ENCODE assay signal across 1 cellular context in the genomic region with DNA sequence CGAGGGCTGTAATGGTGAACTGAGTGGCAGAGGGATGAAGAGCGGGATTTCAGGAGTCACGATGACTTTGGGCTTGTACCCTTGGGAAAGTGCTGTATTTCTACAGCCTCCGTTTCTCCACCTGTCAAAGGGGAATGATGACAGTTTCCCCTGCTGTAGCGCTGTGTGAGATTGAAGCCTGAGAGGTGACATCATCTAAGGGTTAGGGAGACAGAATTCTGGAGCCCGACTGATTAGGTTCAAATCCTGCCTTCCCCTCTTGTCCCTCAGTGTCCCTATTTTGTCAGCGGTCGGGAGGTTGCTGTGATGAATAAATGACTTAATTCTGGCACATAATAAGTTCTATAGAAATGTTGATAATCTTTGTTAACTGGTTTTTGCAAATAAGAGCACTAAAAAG.
TF ChIP-seq lines count a peak whose summit lies in the region.

No MANE protein-coding gene starts in this region.

TF ChIP-seq in GM23338, 12 proteins besides CTCF, POLR2A, EP300 and RAD21 (continued from another document):
- TF ChIP-seq, protein P1, sequence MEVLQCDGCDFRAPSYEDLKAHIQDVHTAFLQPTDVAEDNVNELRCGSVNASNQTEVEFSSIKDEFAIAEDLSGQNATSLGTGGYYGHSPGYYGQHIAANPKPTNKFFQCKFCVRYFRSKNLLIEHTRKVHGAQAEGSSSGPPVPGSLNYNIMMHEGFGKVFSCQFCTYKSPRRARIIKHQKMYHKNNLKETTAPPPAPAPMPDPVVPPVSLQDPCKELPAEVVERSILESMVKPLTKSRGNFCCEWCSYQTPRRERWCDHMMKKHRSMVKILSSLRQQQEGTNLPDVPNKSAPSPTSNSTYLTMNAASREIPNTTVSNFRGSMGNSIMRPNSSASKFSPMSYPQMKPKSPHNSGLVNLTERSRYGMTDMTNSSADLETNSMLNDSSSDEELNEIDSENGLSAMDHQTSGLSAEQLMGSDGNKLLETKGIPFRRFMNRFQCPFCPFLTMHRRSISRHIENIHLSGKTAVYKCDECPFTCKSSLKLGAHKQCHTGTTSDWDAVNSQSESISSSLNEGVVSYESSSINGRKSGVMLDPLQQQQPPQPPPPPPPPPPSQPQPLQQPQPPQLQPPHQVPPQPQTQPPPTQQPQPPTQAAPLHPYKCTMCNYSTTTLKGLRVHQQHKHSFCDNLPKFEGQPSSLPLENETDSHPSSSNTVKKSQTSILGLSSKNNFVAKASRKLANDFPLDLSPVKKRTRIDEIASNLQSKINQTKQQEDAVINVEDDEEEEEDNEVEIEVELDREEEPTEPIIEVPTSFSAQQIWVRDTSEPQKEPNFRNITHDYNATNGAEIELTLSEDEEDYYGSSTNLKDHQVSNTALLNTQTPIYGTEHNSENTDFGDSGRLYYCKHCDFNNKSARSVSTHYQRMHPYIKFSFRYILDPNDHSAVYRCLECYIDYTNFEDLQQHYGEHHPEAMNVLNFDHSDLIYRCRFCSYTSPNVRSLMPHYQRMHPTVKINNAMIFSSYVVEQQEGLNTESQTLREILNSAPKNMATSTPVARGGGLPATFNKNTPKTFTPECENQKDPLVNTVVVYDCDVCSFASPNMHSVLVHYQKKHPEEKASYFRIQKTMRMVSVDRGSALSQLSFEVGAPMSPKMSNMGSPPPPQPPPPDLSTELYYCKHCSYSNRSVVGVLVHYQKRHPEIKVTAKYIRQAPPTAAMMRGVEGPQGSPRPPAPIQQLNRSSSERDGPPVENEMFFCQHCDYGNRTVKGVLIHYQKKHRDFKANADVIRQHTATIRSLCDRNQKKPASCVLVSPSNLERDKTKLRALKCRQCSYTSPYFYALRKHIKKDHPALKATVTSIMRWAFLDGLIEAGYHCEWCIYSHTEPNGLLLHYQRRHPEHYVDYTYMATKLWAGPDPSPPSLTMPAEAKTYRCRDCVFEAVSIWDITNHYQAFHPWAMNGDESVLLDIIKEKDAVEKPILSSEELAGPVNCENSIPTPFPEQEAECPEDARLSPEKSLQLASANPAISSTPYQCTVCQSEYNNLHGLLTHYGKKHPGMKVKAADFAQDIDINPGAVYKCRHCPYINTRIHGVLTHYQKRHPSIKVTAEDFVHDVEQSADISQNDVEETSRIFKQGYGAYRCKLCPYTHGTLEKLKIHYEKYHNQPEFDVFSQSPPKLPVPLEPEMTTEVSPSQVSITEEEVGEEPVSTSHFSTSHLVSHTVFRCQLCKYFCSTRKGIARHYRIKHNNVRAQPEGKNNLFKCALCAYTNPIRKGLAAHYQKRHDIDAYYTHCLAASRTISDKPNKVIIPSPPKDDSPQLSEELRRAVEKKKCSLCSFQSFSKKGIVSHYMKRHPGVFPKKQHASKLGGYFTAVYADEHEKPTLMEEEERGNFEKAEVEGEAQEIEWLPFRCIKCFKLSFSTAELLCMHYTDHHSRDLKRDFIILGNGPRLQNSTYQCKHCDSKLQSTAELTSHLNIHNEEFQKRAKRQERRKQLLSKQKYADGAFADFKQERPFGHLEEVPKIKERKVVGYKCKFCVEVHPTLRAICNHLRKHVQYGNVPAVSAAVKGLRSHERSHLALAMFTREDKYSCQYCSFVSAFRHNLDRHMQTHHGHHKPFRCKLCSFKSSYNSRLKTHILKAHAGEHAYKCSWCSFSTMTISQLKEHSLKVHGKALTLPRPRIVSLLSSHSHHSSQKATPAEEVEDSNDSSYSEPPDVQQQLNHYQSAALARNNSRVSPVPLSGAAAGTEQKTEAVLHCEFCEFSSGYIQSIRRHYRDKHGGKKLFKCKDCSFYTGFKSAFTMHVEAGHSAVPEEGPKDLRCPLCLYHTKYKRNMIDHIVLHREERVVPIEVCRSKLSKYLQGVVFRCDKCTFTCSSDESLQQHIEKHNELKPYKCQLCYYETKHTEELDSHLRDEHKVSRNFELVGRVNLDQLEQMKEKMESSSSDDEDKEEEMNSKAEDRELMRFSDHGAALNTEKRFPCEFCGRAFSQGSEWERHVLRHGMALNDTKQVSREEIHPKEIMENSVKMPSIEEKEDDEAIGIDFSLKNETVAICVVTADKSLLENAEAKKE (CRISPR knock-in tag; IDR thresholded peaks at IDR 0.05), result no peak
- no peak for TF ChIP-seq NANOG (IDR thresholded peaks at IDR 0.05; ENCODE audit: borderline replicate concordance)
- no peak for TF ChIP-seq CREB1 (CRISPR knock-in tag; IDR thresholded peaks at IDR 0.05; ENCODE audit: low read depth)
- TF ChIP-seq EZH2 (IDR thresholded peaks at IDR 0.05; ENCODE audit: low read depth, unreplicated experiment), result no peak
- TF ChIP-seq, protein P2, sequence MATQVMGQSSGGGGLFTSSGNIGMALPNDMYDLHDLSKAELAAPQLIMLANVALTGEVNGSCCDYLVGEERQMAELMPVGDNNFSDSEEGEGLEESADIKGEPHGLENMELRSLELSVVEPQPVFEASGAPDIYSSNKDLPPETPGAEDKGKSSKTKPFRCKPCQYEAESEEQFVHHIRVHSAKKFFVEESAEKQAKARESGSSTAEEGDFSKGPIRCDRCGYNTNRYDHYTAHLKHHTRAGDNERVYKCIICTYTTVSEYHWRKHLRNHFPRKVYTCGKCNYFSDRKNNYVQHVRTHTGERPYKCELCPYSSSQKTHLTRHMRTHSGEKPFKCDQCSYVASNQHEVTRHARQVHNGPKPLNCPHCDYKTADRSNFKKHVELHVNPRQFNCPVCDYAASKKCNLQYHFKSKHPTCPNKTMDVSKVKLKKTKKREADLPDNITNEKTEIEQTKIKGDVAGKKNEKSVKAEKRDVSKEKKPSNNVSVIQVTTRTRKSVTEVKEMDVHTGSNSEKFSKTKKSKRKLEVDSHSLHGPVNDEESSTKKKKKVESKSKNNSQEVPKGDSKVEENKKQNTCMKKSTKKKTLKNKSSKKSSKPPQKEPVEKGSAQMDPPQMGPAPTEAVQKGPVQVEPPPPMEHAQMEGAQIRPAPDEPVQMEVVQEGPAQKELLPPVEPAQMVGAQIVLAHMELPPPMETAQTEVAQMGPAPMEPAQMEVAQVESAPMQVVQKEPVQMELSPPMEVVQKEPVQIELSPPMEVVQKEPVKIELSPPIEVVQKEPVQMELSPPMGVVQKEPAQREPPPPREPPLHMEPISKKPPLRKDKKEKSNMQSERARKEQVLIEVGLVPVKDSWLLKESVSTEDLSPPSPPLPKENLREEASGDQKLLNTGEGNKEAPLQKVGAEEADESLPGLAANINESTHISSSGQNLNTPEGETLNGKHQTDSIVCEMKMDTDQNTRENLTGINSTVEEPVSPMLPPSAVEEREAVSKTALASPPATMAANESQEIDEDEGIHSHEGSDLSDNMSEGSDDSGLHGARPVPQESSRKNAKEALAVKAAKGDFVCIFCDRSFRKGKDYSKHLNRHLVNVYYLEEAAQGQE (IDR thresholded peaks at IDR 0.05; ENCODE audit: unreplicated experiment), result no peak
- TF ChIP-seq ZNF114 (CRISPR knock-in tag; IDR thresholded peaks at IDR 0.05), result no peak
